24 cellular contexts compared by ENCODE assay signal in the genomic region with DNA sequence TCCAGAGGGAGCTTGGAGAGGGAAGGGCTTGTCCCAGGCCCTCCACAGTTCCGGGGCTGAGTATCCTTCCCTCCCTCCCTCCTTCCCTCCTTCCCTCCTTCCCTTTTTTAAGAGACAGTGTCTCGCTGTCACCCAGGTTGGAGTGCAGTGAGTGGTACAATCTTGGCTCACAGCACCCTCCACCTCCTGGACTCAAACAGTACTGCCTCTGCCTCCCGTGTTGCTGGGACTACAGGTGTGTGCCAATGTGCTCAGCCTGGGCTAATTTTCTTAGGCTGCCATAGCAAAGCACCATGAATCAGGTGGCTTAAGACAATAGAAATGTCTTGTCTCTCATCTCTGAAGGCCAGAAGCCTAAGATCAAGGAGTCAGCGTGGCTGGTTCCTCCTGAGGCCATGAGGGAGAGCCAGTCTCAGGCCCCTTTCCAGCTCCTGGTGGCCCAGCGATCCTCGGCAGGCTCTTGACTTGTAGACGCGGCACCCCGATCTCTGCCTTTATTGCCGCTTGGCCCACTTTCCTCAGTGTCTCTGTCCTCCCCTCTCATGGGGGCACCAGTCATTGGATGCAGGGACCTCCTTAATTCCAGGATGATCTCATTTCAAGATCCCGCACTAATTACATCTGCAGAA. TPM values are rescaled to one million over a fixed set of nuclear protein-coding genes. Genes with fewer than 3 reads are reported as not detected.
DNase-seq lines count a peak whose midpoint lies in the region; ATAC-seq, FAIRE-seq and TF ChIP-seq lines count a peak whose summit lies in the region.
"Had no signal": no experiment of that assay in that cellular context is flagged by ENCODE, and none has a peak within 500 bp of the region (broad histone marks: within the 10 kb centered on the region; RNA-seq: fewer than 3 reads in every experiment).

No MANE protein-coding gene starts in this region.

- H3K79me2 ChIP-seq in H1 (ENCODE audit: control insufficient read depth in 1 of 2, insufficient read depth in 2 of 2, low read length in 2 of 2): no peaks in the 10 kb centered on the region

- H3K9me3 Mint-ChIP-seq in CD4-positive, CD25-positive, alpha-beta regulatory T cell: peaks cover 0 to 1% (median 0%) of the 10 kb centered on the region in 7 donors
- H3K9me3 Mint-ChIP-seq: activated CD4-positive, alpha-beta memory T cell treated with anti-CD3 and anti-CD28 coated beads for 36 hours; activated T-cell treated with anti-CD3 and anti-CD28 coated beads, Interleukin-2, amount 50 U/mL, for 24 hours had no signal

- peaks cover 0 to 9% (median 5%) of the 10 kb centered on the region in 4 donors for H3K4me1 Mint-ChIP-seq in CD4-positive, CD25-positive, alpha-beta regulatory T cell

- FAIRE-seq in A549 (lab: Jason Lieb, UNC): no peak
- no peak for FAIRE-seq in H1 (lab: Jason Lieb, UNC)
- FAIRE-seq: GM12878, keratinocyte, pancreas had no signal

- ATAC-seq in A549: peak; percentile 64 to 72; a peak in 5 of 6 replicates
- ATAC-seq in CD4-positive, CD25-positive, alpha-beta regulatory T cell (ENCODE audit: low read depth in 2 of 2): no peak
- no peak for ATAC-seq in GM21526 (IDR thresholded peaks at IDR 0.05; ENCODE audit: low FRiP score, unreplicated experiment)
- ATAC-seq in HG03354 (IDR thresholded peaks at IDR 0.05; ENCODE audit: poor library complexity, severe bottlenecking, unreplicated experiment): no peak
- ATAC-seq: GM12878, pancreas had no signal

- no peak overlapping the region for H4K91ac ChIP-seq in H1 (replicated peaks; ENCODE audit: insufficient read length, low read length)

- no peak overlapping the region for H2BK12ac ChIP-seq in H1 (ENCODE audit: low read depth, low read length)

- POLR2A ChIA-PET in A549 (lab: Yijun Ruan, JAX): no interaction called here
- POLR2A ChIA-PET in H1 (lab: Charles Lee; ENCODE audit: partially characterized antibody): interaction anchor here (1.2 kb wide), 1 partner anchor 11 kb away, joined by 3 read pairs; no protein-coding TSS in a partner anchor

- no peak overlapping the region for H3K9ac ChIP-seq in H1 (replicated peaks in 1 of 4; ENCODE audit: extremely low read depth in 1 of 4, low read depth in 3 of 4, low read length in 3 of 4)

- no peak overlapping the region for H4K8ac ChIP-seq in H1 (ENCODE audit: extremely low read depth, insufficient read depth, low read length)

- H3K4me2 ChIP-seq in A549 (no peak overlapping the region), H1 (ENCODE audit: insufficient read depth in 1 of 2, low read depth in 2 of 2, low read length in 2 of 2) (no peak overlapping the region)

- H3K23me2 ChIP-seq in H1 (ENCODE audit: low read depth, low read length): no peaks in the 10 kb centered on the region

- no peaks in the 10 kb centered on the region for H3K79me1 ChIP-seq in H1 (ENCODE audit: low read depth, low read length)

- H3K18ac ChIP-seq in H1 (ENCODE audit: extremely low read depth, low read length): no peak overlapping the region

- H3K23ac ChIP-seq in H1 (ENCODE audit: insufficient read length): no peak overlapping the region

- TF ChIP-seq EP300 in A549 (IDR thresholded peaks at IDR 0.05): no peak
- TF ChIP-seq EP300 in H1 (IDR thresholded peaks at IDR 0.05; ENCODE audit: borderline replicate concordance in 1 of 2, low read depth in 2 of 2, low read length in 2 of 2): no peak

- H2AK5ac ChIP-seq in H1 (ENCODE audit: low read depth, low read length): no peak overlapping the region

- peak overlapping the region in 2 of 3 donors; percentile 74 to 82 for H3K27ac Mint-ChIP-seq in CD4-positive, CD25-positive, alpha-beta regulatory T cell
- H3K27ac Mint-ChIP-seq: activated CD4-positive, alpha-beta memory T cell treated with anti-CD3 and anti-CD28 coated beads for 36 hours; activated T-cell treated with anti-CD3 and anti-CD28 coated beads, Interleukin-2, amount 50 U/mL, for 24 hours had no signal

- TF ChIP-seq CTCF in A549 (IDR thresholded peaks at IDR 0.05) (no peak), H1 (IDR thresholded peaks at IDR 0.05; ENCODE audit: control extremely low read depth in 1 of 3, insufficient read depth in 1 of 3, low read depth in 1 of 3, low read length in 3 of 3) (peak in 1 of 3 experiments; percentile 18; a peak in 1 of 4 replicates)

- no peaks in the 10 kb centered on the region for H3K9me3 ChIP-seq in A549
- H3K9me3 ChIP-seq in CD4-positive, CD25-positive, alpha-beta regulatory T cell (ENCODE audit: control insufficient read depth in 2 of 2, low read length in 2 of 2): no peaks in the 10 kb centered on the region
- H3K9me3 ChIP-seq in H1 (ENCODE audit: insufficient read depth in 2 of 2, low read depth in 1 of 2, low read length in 1 of 2): no peaks in the 10 kb centered on the region
- H3K9me3 ChIP-seq: pancreas, sigmoid colon, SJSA1, tibial nerve had no signal

- no peak overlapping the region for H3K14ac ChIP-seq in H1 (ENCODE audit: insufficient read length)

- no peak overlapping the region for H2BK120ac ChIP-seq in H1 (replicated peaks; ENCODE audit: low read depth, low read length)

- no peak overlapping the region for H3K4ac ChIP-seq in H1 (replicated peaks; ENCODE audit: insufficient read length, low read depth, low read length)

- no peak for TF ChIP-seq POLR2A in A549 (IDR thresholded peaks at IDR 0.05; ENCODE audit: low read length)
- TF ChIP-seq POLR2A in H1 (IDR thresholded peaks at IDR 0.05; ENCODE audit: control extremely low read depth in 1 of 2, low read depth in 2 of 2, low read length in 2 of 2): no peak

- H3K4me1 ChIP-seq in A549: no peaks in the 10 kb centered on the region
- no peaks in the 10 kb centered on the region for H3K4me1 ChIP-seq in CD4-positive, CD25-positive, alpha-beta regulatory T cell (ENCODE audit: control insufficient read depth, insufficient read depth, low read length, poor library complexity, severe bottlenecking)
- peaks cover 0 to 3% (median 0%) of the 10 kb centered on the region in 4 experiments; a peak in 1 of 7 replicates for H3K4me1 ChIP-seq in H1 (replicated peaks in 1 of 4; ENCODE audit: control insufficient read depth in 3 of 4, insufficient read depth in 4 of 4, low read length in 3 of 4)
- H3K4me1 ChIP-seq: pancreas had no signal

- H3K4me3 Mint-ChIP-seq in CD4-positive, CD25-positive, alpha-beta regulatory T cell: no peak overlapping the region
- H3K4me3 Mint-ChIP-seq: activated CD4-positive, alpha-beta memory T cell treated with anti-CD3 and anti-CD28 coated beads for 36 hours; activated T-cell treated with anti-CD3 and anti-CD28 coated beads, Interleukin-2, amount 50 U/mL, for 24 hours had no signal

- peaks cover 4 to 6% of the 10 kb centered on the region in 2 experiments for H4K20me1 ChIP-seq in H1 (replicated peaks in 1 of 2; ENCODE audit: control insufficient read depth in 1 of 2, insufficient read depth in 2 of 2, low read length in 2 of 2)

- no peak overlapping the region for H2BK20ac ChIP-seq in H1 (ENCODE audit: low read length)

- no peak overlapping the region for H3K4me3 ChIP-seq in A549
- no peak overlapping the region for H3K4me3 ChIP-seq in CD4-positive, CD25-positive, alpha-beta regulatory T cell (ENCODE audit: low read depth, low read length)
- H3K4me3 ChIP-seq in H1 (ENCODE audit: extremely low read depth in 1 of 4, insufficient read depth in 2 of 4, low read depth in 3 of 4, low read length in 4 of 4): no peak overlapping the region
- H3K4me3 ChIP-seq: coronary artery, GM12878, pancreas, sigmoid colon, SJSA1, tibial nerve had no signal

- H3K27ac ChIP-seq in A549: no peak overlapping the region
- no peak overlapping the region for H3K27ac ChIP-seq in CD4-positive, CD25-positive, alpha-beta regulatory T cell (ENCODE audit: insufficient read depth, low read length, poor library complexity, severe bottlenecking)
- H3K27ac ChIP-seq in H1 (ENCODE audit: low read depth, low read length): no peak overlapping the region
- H3K27ac ChIP-seq: coronary artery, pancreas, sigmoid colon, SJSA1, tibial nerve had no signal

- no peak for TF ChIP-seq RAD21 in A549 (conservative IDR thresholded peaks at IDR 0.05 in 1 of 2, IDR thresholded peaks at IDR 0.05 in 1 of 2)
- TF ChIP-seq RAD21 in H1 (IDR thresholded peaks at IDR 0.05 in 1 of 2, conservative IDR thresholded peaks at IDR 0.05 in 1 of 2; ENCODE audit: low read depth in 2 of 2, low read length in 2 of 2): peak in 1 of 2 experiments; percentile 22; a peak in 1 of 4 replicates

- WGBS in A549 (ENCODE audit: missing lambda C conversion rate): 97% methylated on average over 11 of the region's 11 CpGs
- 91% methylated on average over 9 of the region's 11 CpGs; no CpG with 5 or more reads in 1 of the 2 experiments for WGBS in H1 (ENCODE audit: extremely low coverage in 1 of 2, insufficient coverage in 1 of 2, insufficient read length in 1 of 2, insufficient replicate concordance in 2 of 2, low coverage in 1 of 2, low lambda C conversion rate in 2 of 2, missing lambda C conversion rate in 1 of 2), 2 experiments

- H3K27me3 Mint-ChIP-seq in CD4-positive, CD25-positive, alpha-beta regulatory T cell: no peaks in the 10 kb centered on the region
- H3K27me3 Mint-ChIP-seq: activated CD4-positive, alpha-beta memory T cell treated with anti-CD3 and anti-CD28 coated beads for 36 hours; activated T-cell treated with anti-CD3 and anti-CD28 coated beads, Interleukin-2, amount 50 U/mL, for 24 hours had no signal

- peaks cover 3% of the 10 kb centered on the region for H3K36me3 Mint-ChIP-seq in CD4-positive, CD25-positive, alpha-beta regulatory T cell
- H3K36me3 Mint-ChIP-seq: activated CD4-positive, alpha-beta memory T cell treated with anti-CD3 and anti-CD28 coated beads for 36 hours had no signal

- no peak overlapping the region for H4K5ac ChIP-seq in H1 (ENCODE audit: insufficient read length, low read depth, low read length)

- DNase-seq in A549 (ENCODE audit: low read depth in 1 of 2, low spot score in 1 of 2): peak in 1 of 2 experiments; percentile 18
- DNase-seq in CD4-positive, CD25-positive, alpha-beta regulatory T cell: peak in 1 of 3 donors; percentile 8
- peak; percentile 28 for DNase-seq in NAMALWA (ENCODE audit: low spot score)
- DNase-seq in H1 (ENCODE audit: low read depth in 1 of 2, low spot score in 2 of 2): no peak
- DNase-seq in NCI-H2227 treated with DMSO at 0.1 percent for 48 hours (lab: John Stamatoyannopoulos, UW): no peak
- DNase-seq in MV-4-11 (lab: John Stamatoyannopoulos, UW): no peak
- DNase-seq: activated naive CD4-positive, alpha-beta T cell treated with anti-CD3 and anti-CD28 coated beads, Interleukin-2, amount 50 U/mL, for 16 hours; activated T-cell treated with anti-CD3 and anti-CD28 coated beads, Interleukin-2, amount 50 U/mL, for 24 hours; hypothalamus; NCI-H1048; NCI-H2029 treated with DMSO at 0.1 percent for 48 hours; NCI-H524 treated with DMSO at 0.1 percent for 48 hours; pancreas; sigmoid colon; stimulated activated naive CD4-positive, alpha-beta T cell; T-helper 2 cell had no signal

- H3K56ac ChIP-seq in H1 (replicated peaks; ENCODE audit: insufficient read length, low read depth, low read length): no peak overlapping the region

- CTCF ChIA-PET in A549 (lab: Yijun Ruan, JAX) (interaction anchor here (1.0 kb wide), 1 partner anchor 20 kb away, joined by 3 read pairs; no protein-coding TSS in a partner anchor), H1 (lab: Charles Lee; ENCODE audit: partially characterized antibody) (interaction anchor here (0.7 to 1.8 kb wide), 9 partner anchors 9 to 280 kb away, joined by 3 to 7 read pairs (median 4); no protein-coding TSS in a partner anchor)

- no peaks in the 10 kb centered on the region for H3K36me3 ChIP-seq in CD4-positive, CD25-positive, alpha-beta regulatory T cell (ENCODE audit: control insufficient read depth, insufficient read depth, low read length)
- H3K36me3 ChIP-seq in H1 (ENCODE audit: control insufficient read depth in 2 of 4, insufficient read depth in 4 of 4, low read length in 3 of 4): no peaks in the 10 kb centered on the region; a peak in 1 of 8 replicates
- H3K36me3 ChIP-seq: pancreas, sigmoid colon, SJSA1, tibial nerve had no signal

- no peak overlapping the region for H2BK15ac ChIP-seq in H1 (ENCODE audit: low read length)

- peak overlapping the region; percentile 71; the same call in 1 of the 2 replicates for H2BK5ac ChIP-seq in H1 (ENCODE audit: low read depth, low read length)

- H2AFZ ChIP-seq in H1 (ENCODE audit: low read length): no peak overlapping the region

- no peaks in the 10 kb centered on the region for H3K27me3 ChIP-seq in CD4-positive, CD25-positive, alpha-beta regulatory T cell (ENCODE audit: control insufficient read depth, insufficient read depth, low read length)
- H3K27me3 ChIP-seq in H1 (replicated peaks in 1 of 4; ENCODE audit: control insufficient read depth in 3 of 4, extremely low read depth in 1 of 4, insufficient read depth in 3 of 4, low read length in 3 of 4): no peaks in the 10 kb centered on the region
- H3K27me3 ChIP-seq: pancreas, sigmoid colon, SJSA1, tibial nerve had no signal

RNA-seq across cellular contexts. Expression of a gene that starts 47.5 kb away (rescaled TPM):
- 0.86 and 0.87 TPM in 2 replicates for polyA plus RNA-seq in A549 (2011; rRNA removed)
- 4.4 and 5.7 TPM in 2 replicates for polyA plus RNA-seq in A549 (2012; cell fraction: cytosol; rRNA removed)
- polyA plus RNA-seq in A549 (2012; cell fraction: nucleus; rRNA removed): 13.7 and 20.7 TPM in 2 replicates
- 4.0 to 5.7 TPM (median 4.3 TPM) in 3 replicates for polyA plus RNA-seq in A549 (2017; fragmentation: RNase III; extraction: RNeasy Plus Mini Kit Qiagen cat#74134 plus additional on column Dnase treatment)
- polyA minus RNA-seq in A549 (2011; rRNA and poly(A)+ RNA removed): 0.49 and 0.66 TPM in 2 replicates
- total RNA-seq in CD4-positive, CD25-positive, alpha-beta regulatory T cell: 20.2 TPM
- polyA plus RNA-seq in CD4-positive, CD25-positive, alpha-beta regulatory T cell: 1 to 10 TPM in 2 of 4 donors, under 1 TPM in 2; 0.47 to 1.5 (median 0.82) TPM
- 8.5 TPM in 2 replicates for total RNA-seq in H1 (2021; fragmentation: NEBNext Ultra II Directional; extraction: Animal tissue kit (Norgen Biotek cat#: 25700))
- 2.9 and 6.5 TPM in 2 replicates for polyA plus RNA-seq in H1 (2011; rRNA removed)
- 2.7 TPM for polyA plus RNA-seq in H1 (2011; cell fraction: cytosol; rRNA removed)
- polyA plus RNA-seq in H1 (2011; cell fraction: nucleus; rRNA removed): 18.3 TPM
- polyA plus RNA-seq in H1 (2012, experiment 1 of 2): 4.4 to 9.8 TPM (median 8.1 TPM) in 4 replicates
- polyA plus RNA-seq in H1 (2012, experiment 2 of 2): 4.9 TPM
- 8.8 TPM for polyA plus RNA-seq in H1 (2013, experiment 1 of 2)
- polyA plus RNA-seq in H1 (2013, experiment 2 of 2): 7.7 TPM
- polyA minus RNA-seq in H1 (2011; rRNA and poly(A)+ RNA removed): 0.71 and 1.8 TPM in 2 replicates
- 4.7 TPM for polyA minus RNA-seq in H1 (2011; cell fraction: cytosol; rRNA and poly(A)+ RNA removed)
- 6.3 TPM for polyA minus RNA-seq in H1 (2011; cell fraction: nucleus; rRNA and poly(A)+ RNA removed)

Comparison
In these comparisons a context has a peak if more than half of its experiments do, and no peak if none do; other contexts are left out.
1. ATAC-seq: peak in A549 (2 of 2); none in CD4-positive, CD25-positive, alpha-beta regulatory T cell (0 of 2), GM21526 (single experiment) and HG03354 (single experiment).